19 cellular contexts compared by ENCODE assay signal in genomic region chr18:79428287-79428686, GRCh38. TPM values are rescaled to one million over a fixed set of nuclear protein-coding genes. Genes with fewer than 3 reads are reported as not detected.
A peak's percentile ranks its signal among the peaks of the same experiment; 100 is the strongest.
DNase-seq lines count a peak whose midpoint lies in the region; ATAC-seq, FAIRE-seq and TF ChIP-seq lines count a peak whose summit lies in the region.
"Had no signal": no experiment of that assay in that cellular context is flagged by ENCODE, and none has a peak within 500 bp of the region (broad histone marks: within the 10 kb centered on the region; RNA-seq: fewer than 3 reads in every experiment).

No MANE protein-coding gene starts in this region.

- H3K4me1 ChIP-seq in kidney (ENCODE audit: control insufficient read depth in 1 of 2, insufficient read depth in 1 of 2, low read depth in 1 of 2, low read length in 2 of 2): no peaks in the 10 kb centered on the region
- H3K4me1 ChIP-seq in neuronal stem cell (ENCODE audit: control insufficient read depth in 2 of 2, insufficient read depth in 1 of 2, low read depth in 1 of 2, low read length in 2 of 2): peaks cover 0 to 7% of the 10 kb centered on the region in 2 donors

- CTCF ChIA-PET in WTC11 (lab: Charles Lee) (no interaction called here), MCF 10A (lab: Yijun Ruan, JAX) (no interaction called here)

- POLR2A ChIA-PET in WTC11 (lab: Charles Lee) (no interaction called here), MCF 10A (lab: Yijun Ruan, JAX) (no interaction called here)

- WGBS in neuronal stem cell (ENCODE audit: extremely low coverage in 2 of 2, insufficient read length in 2 of 2, insufficient replicate concordance in 1 of 2), 2 donors: no CpG with 5 or more reads among the region's 10 CpGs

- H3K4me3 ChIP-seq in kidney (ENCODE audit: low read length in 2 of 2) (no peak overlapping the region), neuronal stem cell (ENCODE audit: low read length in 2 of 2) (no peak overlapping the region)
- H3K4me3 ChIP-seq: GM23248, K562 had no signal

- H2BK15ac ChIP-seq in neuronal stem cell (ENCODE audit: low read length): no peak overlapping the region

- H3K4me2 ChIP-seq in neuronal stem cell (ENCODE audit: insufficient read depth, low read length, poor library complexity, severe bottlenecking): no peak overlapping the region

- peaks cover 6% of the 10 kb centered on the region for H3K79me1 ChIP-seq in neuronal stem cell (ENCODE audit: low read depth, low read length)

- no peaks in the 10 kb centered on the region for H3K27me3 ChIP-seq in neuronal stem cell (ENCODE audit: control insufficient read depth in 3 of 3, insufficient read depth in 3 of 3, low read depth in 1 of 3, low read length in 3 of 3)

- no peak overlapping the region for H2BK5ac ChIP-seq in neuronal stem cell (ENCODE audit: low read length)

- H3K27ac ChIP-seq in kidney (ENCODE audit: low read depth in 2 of 2, low read length in 2 of 2) (no peak overlapping the region), neuronal stem cell (replicated peaks; ENCODE audit: low read length) (no peak overlapping the region)
- H3K27ac ChIP-seq: GM23248 had no signal

- peak overlapping the region; percentile 5 for H3K4ac ChIP-seq in neuronal stem cell (ENCODE audit: low read length)

- H3K14ac ChIP-seq in neuronal stem cell (ENCODE audit: low read length): peak overlapping the region; percentile 89

- H2BK120ac ChIP-seq in neuronal stem cell (ENCODE audit: low read depth, low read length): no peak overlapping the region

- no TSS peak for BruUV-seq in MCF 10A (replicated peaks; lab: Mats Ljungman, UMichigan)

- H3K9ac ChIP-seq in kidney (ENCODE audit: low read length in 2 of 2) (no peak overlapping the region), neuronal stem cell (ENCODE audit: low read depth, low read length, poor library complexity) (no peak overlapping the region)
- H3K9ac ChIP-seq: GM23248 had no signal

- peak overlapping the region; percentile 80 for H3K18ac ChIP-seq in neuronal stem cell (ENCODE audit: low read length)

- intact Hi-C loops in kidney (cut with DNase I) (no loop called here), MCF 10A (cut with micrococcal nuclease) (no loop called here)

- H2AK5ac ChIP-seq in neuronal stem cell (ENCODE audit: low read depth, low read length): no peak overlapping the region

- TF ChIP-seq CTCF in WTC11 (IDR thresholded peaks at IDR 0.05) (no peak), kidney (IDR thresholded peaks at IDR 0.05; ENCODE audit: borderline replicate concordance, extremely low read depth, insufficient read depth) (no peak), MCF 10A (IDR thresholded peaks at IDR 0.05; ENCODE audit: unreplicated experiment) (no peak)

- no peak overlapping the region for H3K23ac ChIP-seq in neuronal stem cell (ENCODE audit: low read depth, low read length, poor library complexity)

- H3K4me3 Mint-ChIP-seq in activated naive CD4-positive, alpha-beta T cell treated with anti-CD3 and anti-CD28 coated beads, Interleukin-2, amount 50 U/mL, for 24 hours: no peak overlapping the region
- no peak overlapping the region for H3K4me3 Mint-ChIP-seq in WTC11
- H3K4me3 Mint-ChIP-seq in MCF 10A (ENCODE audit: unreplicated experiment): no peak overlapping the region

- H2BK12ac ChIP-seq in neuronal stem cell (ENCODE audit: low read length): no peak overlapping the region

- H4K91ac ChIP-seq in neuronal stem cell (ENCODE audit: low read depth, low read length, poor library complexity): no peak overlapping the region

- no peak overlapping the region for H2AFZ ChIP-seq in neuronal stem cell (ENCODE audit: low read length)
- H2AFZ ChIP-seq: GM23248 had no signal

- peak overlapping the region; percentile 88 for H3K27ac Mint-ChIP-seq in activated naive CD4-positive, alpha-beta T cell treated with anti-CD3 and anti-CD28 coated beads, Interleukin-2, amount 50 U/mL, for 24 hours
- peak overlapping the region in 1 of 2 donors; percentile 89 for H3K27ac Mint-ChIP-seq in activated naive CD4-positive, alpha-beta T cell treated with anti-CD3 and anti-CD28 coated beads, Interleukin-2, amount 50 U/mL, for 72 hours
- H3K27ac Mint-ChIP-seq in WTC11 (0 out of 2 replicates have a peak overlapping the region, but pooled peaks have one; percentile 41), MCF 10A (ENCODE audit: low read depth, unreplicated experiment) (no peak overlapping the region)

- H3K36me3 ChIP-seq in kidney (ENCODE audit: control insufficient read depth in 1 of 2, insufficient read depth in 2 of 2, low read length in 2 of 2): no peaks in the 10 kb centered on the region
- H3K36me3 ChIP-seq in neuronal stem cell (replicated peaks in 1 of 2; ENCODE audit: control insufficient read depth in 2 of 2, insufficient read depth in 2 of 2, low read length in 2 of 2): no peaks in the 10 kb centered on the region

- no peak for DNase-seq in activated naive CD4-positive, alpha-beta T cell treated with anti-CD3 and anti-CD28 coated beads, Interleukin-2, amount 50 U/mL, for 72 hours (ENCODE audit: low spot score in 2 of 2)
- DNase-seq in WTC11 (ENCODE audit: low spot score) (no peak), kidney (peak; percentile 51), neuronal stem cell (ENCODE audit: low spot score) (no peak), MCF 10A (ENCODE audit: unreplicated experiment) (no peak), cerebellum (ENCODE audit: low spot score) (no peak)
- DNase-seq: COR-L47, DMS153, GM23248, NCI-H1417 treated with DMSO at 0.1 percent for 48 hours, NCI-H1930, NCI-H446, NCI-H69 had no signal

- H3K9me3 ChIP-seq in kidney (ENCODE audit: control insufficient read depth in 1 of 2, low read length in 2 of 2) (no peaks in the 10 kb centered on the region), neuronal stem cell (replicated peaks in 1 of 2; ENCODE audit: control insufficient read depth in 2 of 2, insufficient read depth in 1 of 2, low read depth in 1 of 2, low read length in 2 of 2) (no peaks in the 10 kb centered on the region)

- no peak for ATAC-seq in activated naive CD4-positive, alpha-beta T cell treated with anti-CD3 and anti-CD28 coated beads, Interleukin-2, amount 50 U/mL, for 72 hours
- ATAC-seq in WTC11 (no peak), esophagus mucosa (no peak)
- ATAC-seq: HCT116, K562 had no signal

- peaks cover 47% of the 10 kb centered on the region for H3K4me1 Mint-ChIP-seq in activated naive CD4-positive, alpha-beta T cell treated with anti-CD3 and anti-CD28 coated beads, Interleukin-2, amount 50 U/mL, for 24 hours
- H3K4me1 Mint-ChIP-seq in WTC11 (peaks cover 12% of the 10 kb centered on the region), MCF 10A (ENCODE audit: insufficient read depth, unreplicated experiment) (peaks cover 11% of the 10 kb centered on the region)

- H4K8ac ChIP-seq in neuronal stem cell (ENCODE audit: low read depth, low read length): no peak overlapping the region

- H3K36me3 Mint-ChIP-seq in activated naive CD4-positive, alpha-beta T cell treated with anti-CD3 and anti-CD28 coated beads, Interleukin-2, amount 50 U/mL, for 24 hours: peaks cover 10% of the 10 kb centered on the region
- peaks cover 7 to 19% of the 10 kb centered on the region in 2 donors for H3K36me3 Mint-ChIP-seq in activated naive CD4-positive, alpha-beta T cell treated with anti-CD3 and anti-CD28 coated beads, Interleukin-2, amount 50 U/mL, for 72 hours
- H3K36me3 Mint-ChIP-seq in WTC11 (no peaks in the 10 kb centered on the region), MCF 10A (ENCODE audit: insufficient read depth, unreplicated experiment) (peaks cover 14% of the 10 kb centered on the region)

- FAIRE-seq in kidney (lab: Jason Lieb, UNC): no peak
- FAIRE-seq: GM12892, K562 had no signal

- no peaks in the 10 kb centered on the region for H3K27me3 Mint-ChIP-seq in activated naive CD4-positive, alpha-beta T cell treated with anti-CD3 and anti-CD28 coated beads, Interleukin-2, amount 50 U/mL, for 24 hours
- H3K27me3 Mint-ChIP-seq in WTC11 (ENCODE audit: low read depth): no peaks in the 10 kb centered on the region
- no peaks in the 10 kb centered on the region for H3K27me3 Mint-ChIP-seq in MCF 10A (ENCODE audit: insufficient read depth, unreplicated experiment)

- H3K9me3 Mint-ChIP-seq in activated naive CD4-positive, alpha-beta T cell treated with anti-CD3 and anti-CD28 coated beads, Interleukin-2, amount 50 U/mL, for 24 hours: no peaks in the 10 kb centered on the region
- H3K9me3 Mint-ChIP-seq in activated naive CD4-positive, alpha-beta T cell treated with anti-CD3 and anti-CD28 coated beads, Interleukin-2, amount 50 U/mL, for 72 hours: no peaks in the 10 kb centered on the region
- H3K9me3 Mint-ChIP-seq in WTC11 (no peaks in the 10 kb centered on the region), MCF 10A (ENCODE audit: unreplicated experiment) (peaks cover 21% of the 10 kb centered on the region)

TF ChIP-seq in WTC11, 78 proteins besides CTCF, POLR2A, EP300 and RAD21:
- no peak for TF ChIP-seq KAT7 (CRISPR knock-in tag; IDR thresholded peaks at IDR 0.05; ENCODE audit: borderline replicate concordance)

RNA-seq across cellular contexts. Expression of gene NFATC1, which starts 32.6 kb away (rescaled TPM):
- 10 to 100 TPM; 89.4 to 94.8 TPM for total RNA-seq in activated naive CD4-positive, alpha-beta T cell treated with anti-CD3 and anti-CD28 coated beads, Interleukin-2, amount 50 U/mL, for 72 hours
- total RNA-seq in WTC11 (2021) (17.6 to 20.2 TPM (median 17.6 TPM) in 3 replicates), kidney (17.2 TPM), MCF 10A (2022) (2.0 and 3.7 TPM in 2 replicates), cerebellum (2.7 TPM), esophagus mucosa (1.8 TPM)
- polyA plus RNA-seq in kidney (ENCODE audit: insufficient read depth, low read depth, low replicate concordance): 4.3 TPM
- polyA plus RNA-seq in neuronal stem cell (2013, experiment 1 of 2): 4.7 TPM
- 5.2 TPM for polyA plus RNA-seq in neuronal stem cell (2013, experiment 2 of 2)
- total RNA-seq: RPMI7951 had no signal
